In genomic region chr13:110705826-110706569, GRCh38 we compare ENCODE assay signal across 8 cellular contexts. TPM values are rescaled to one million over a fixed set of nuclear protein-coding genes. Genes with fewer than 3 reads are reported as not detected.
DNase-seq lines count a peak whose midpoint lies in the region; ATAC-seq, FAIRE-seq and TF ChIP-seq lines count a peak whose summit lies in the region.

CARS2 (minus strand) TSS chr13:110706116; CDS start chr13:110706093, 23 bp downstream.

- peaks cover 17 to 36% (median 31%) of the 10 kb centered on the region in 3 donors for H3K4me1 Mint-ChIP-seq in IgD-negative memory B cell

- no peaks in the 10 kb centered on the region for H3K9me1 ChIP-seq in endothelial cell of umbilical vein (replicated peaks; ENCODE audit: control insufficient read depth, extremely low read depth, insufficient read depth, low read length)

- CTCF ChIA-PET in endothelial cell of umbilical vein (lab: Charles Lee): interaction anchor here (0.7 to 0.8 kb wide), 2 partner anchors 9 to 209 kb away, joined by 3 read pairs; no protein-coding TSS in a partner anchor

- H3K27ac Mint-ChIP-seq in IgD-negative memory B cell: peak within 1 kb of the TSS; percentile 79 to 90 (median 88)

- peak within 1 kb of the TSS; percentile 52 to 97 (median 95) for H3K4me3 Mint-ChIP-seq in IgD-negative memory B cell

- no peaks in the 10 kb centered on the region for H3K36me3 ChIP-seq in endothelial cell of umbilical vein (ENCODE audit: control insufficient read depth in 2 of 2, extremely low read depth in 1 of 2, insufficient read depth in 2 of 2, low read length in 2 of 2)

- peak within 1 kb of the TSS; percentile 73 for H2AFZ ChIP-seq in endothelial cell of umbilical vein (ENCODE audit: low read depth, low read length)

- H3K4me2 ChIP-seq in endothelial cell of umbilical vein (ENCODE audit: insufficient read depth, low read length): peak within 1 kb of the TSS; percentile 98

- peak in 1 of 2 donors; percentile 13 for TF ChIP-seq CTCF in endothelial cell of umbilical vein (IDR thresholded peaks at IDR 0.05; ENCODE audit: extremely low read depth in 1 of 2, insufficient read depth in 1 of 2, low read depth in 1 of 2, low read length in 2 of 2)

- H3K27ac ChIP-seq in endothelial cell of umbilical vein (ENCODE audit: insufficient read depth, low read depth, low read length): peak within 1 kb of the TSS; percentile 44

- intact Hi-C loops in endothelial cell of umbilical vein (cut with micrococcal nuclease): loop anchor here (1.0 to 2.0 kb wide), 2 partner anchors 9 to 497 kb away; no protein-coding TSS in a partner anchor

- dilution Hi-C loops in endothelial cell of umbilical vein (cut with MboI; ENCODE audit: extremely low pct_ligation_motif_present, low sequenced_read_pairs): no loop called here

- peak; percentile 92 for ATAC-seq in GM21529 (IDR thresholded peaks at IDR 0.05; ENCODE audit: unreplicated experiment)

- FAIRE-seq in endothelial cell of umbilical vein (lab: Jason Lieb, UNC): peak; percentile 82

- H3K4me3 ChIP-seq in endothelial cell of umbilical vein (replicated peaks in 1 of 3; ENCODE audit: insufficient read depth in 1 of 3, low read depth in 1 of 3, low read length in 3 of 3): peak within 1 kb of the TSS; percentile 88 to 93 (median 91)

- H3K36me3 Mint-ChIP-seq in IgD-negative memory B cell: no peaks in the 10 kb centered on the region

- peaks cover 12% of the 10 kb centered on the region for H3K4me1 ChIP-seq in endothelial cell of umbilical vein (ENCODE audit: control insufficient read depth, extremely low read depth, insufficient read depth, low read length)

- POLR2A ChIA-PET in endothelial cell of umbilical vein (lab: Charles Lee): interaction anchor here (2.6 kb wide), 1 partner anchor 9 kb away, joined by 30 read pairs; no protein-coding TSS in a partner anchor

- DNase-seq in DMS114 treated with DMSO at 0.1 percent for 48 hours (lab: John Stamatoyannopoulos, UW; ENCODE audit: unreplicated experiment): peak; percentile 74
- DNase-seq in OCI-M1 (lab: John Stamatoyannopoulos, UW): peak; percentile 97
- DNase-seq in activated T-cell treated with anti-CD3 and anti-CD28 coated beads for 1 hour (ENCODE audit: low read depth): peak; percentile 87
- DNase-seq in endothelial cell of umbilical vein (ENCODE audit: low read depth, low spot score): peak; percentile 94
- peak; percentile 75 for DNase-seq in middle frontal gyrus (ENCODE audit: extremely low spot score, low spot score)
- DNase-seq in stimulated activated CD8-positive, alpha-beta memory T cell treated with anti-CD3 and anti-CD28 coated beads, Interleukin-2, amount 100 ng/mL, for 48 hours (ENCODE audit: low read depth in 2 of 2): peak; percentile 92

- peak; percentile 86 for TF ChIP-seq POLR2A in endothelial cell of umbilical vein (IDR thresholded peaks at IDR 0.05; ENCODE audit: low read depth, low read length)

- BruUV-seq in endothelial cell of umbilical vein (replicated peaks; lab: Mats Ljungman, UMichigan): no TSS peak

- H3K9me3 Mint-ChIP-seq in IgD-negative memory B cell: no peaks in the 10 kb centered on the region

- H4K20me1 ChIP-seq in endothelial cell of umbilical vein (replicated peaks; ENCODE audit: control insufficient read depth, extremely low read depth, insufficient read depth, low read length): no peaks in the 10 kb centered on the region

- H3K27me3 Mint-ChIP-seq in IgD-negative memory B cell: no peaks in the 10 kb centered on the region

- peaks cover 19% of the 10 kb centered on the region for H3K79me2 ChIP-seq in endothelial cell of umbilical vein (ENCODE audit: control insufficient read depth, insufficient read depth, low read length)

- peak within 1 kb of the TSS; percentile 77 for H3K9ac ChIP-seq in endothelial cell of umbilical vein (replicated peaks; ENCODE audit: extremely low read depth, insufficient read depth, low read length)

- no peaks in the 10 kb centered on the region for H3K27me3 ChIP-seq in endothelial cell of umbilical vein (ENCODE audit: control insufficient read depth in 2 of 2, insufficient read depth in 2 of 2, low read length in 2 of 2)

- H3K9me3 ChIP-seq in endothelial cell of umbilical vein (replicated peaks; ENCODE audit: control insufficient read depth, insufficient read depth, low read length): no peaks in the 10 kb centered on the region

TF ChIP-seq in endothelial cell of umbilical vein, 7 proteins besides CTCF, POLR2A, EP300 and RAD21:
- peak; percentile 61 for TF ChIP-seq POLR2AphosphoS5 (IDR thresholded peaks at IDR 0.05; ENCODE audit: insufficient read depth, low read depth, low read length)
- TF ChIP-seq EZH2 (IDR thresholded peaks at IDR 0.05; ENCODE audit: borderline replicate concordance, low read depth, low read length, severe bottlenecking): no peak
- TF ChIP-seq MAX (IDR thresholded peaks at IDR 0.05; ENCODE audit: insufficient read depth, insufficient read length): peak; percentile 50
- no peak for TF ChIP-seq GATA2 (IDR thresholded peaks at IDR 0.05; ENCODE audit: insufficient read depth, insufficient read length, low read depth, low read length)
- TF ChIP-seq MYC (IDR thresholded peaks at IDR 0.05; ENCODE audit: low read depth, low read length): no peak
- no peak for TF ChIP-seq FOS (IDR thresholded peaks at IDR 0.05; ENCODE audit: borderline replicate concordance, insufficient read depth, low read length)
- TF ChIP-seq JUN (IDR thresholded peaks at IDR 0.05; ENCODE audit: borderline replicate concordance, insufficient read depth, insufficient read length, low read depth): no peak

RNA-seq across cellular contexts. Expression of gene CARS2, which starts in this region (rescaled TPM):
- polyA plus RNA-seq in IgD-negative memory B cell (68.5 TPM), endothelial cell of umbilical vein (42.0 and 44.5 TPM in 2 replicates)
- total RNA-seq in endothelial cell of umbilical vein: 44.1 and 51.2 TPM in 2 replicates
- 33.9 and 40.1 TPM in 2 replicates for polyA plus RNA-seq in endothelial cell of umbilical vein (2011; cell fraction: cytosol; rRNA removed)
- polyA plus RNA-seq in endothelial cell of umbilical vein (2011; cell fraction: nucleus; rRNA removed): 178 and 180 TPM in 2 replicates
- polyA plus RNA-seq in endothelial cell of umbilical vein (2012): 44.8 and 48.7 TPM in 2 replicates
- polyA minus RNA-seq in endothelial cell of umbilical vein: 28.4 and 31.1 TPM in 2 replicates
- 38.0 TPM for polyA minus RNA-seq in endothelial cell of umbilical vein (2011; cell fraction: cytosol; rRNA and poly(A)+ RNA removed)
- polyA minus RNA-seq in endothelial cell of umbilical vein (2011; cell fraction: nucleus; rRNA and poly(A)+ RNA removed): 47.4 and 49.9 TPM in 2 replicates

Comparison
In these comparisons a context has a peak if more than half of its experiments do, and no peak if none do; other contexts are left out.
1. Peak in every context shown above with its lines: DNase-seq, ATAC-seq, H3K4me3 ChIP-seq and H3K27ac ChIP-seq.